ENCODE assay signal across 8 cellular contexts in the genomic region with DNA sequence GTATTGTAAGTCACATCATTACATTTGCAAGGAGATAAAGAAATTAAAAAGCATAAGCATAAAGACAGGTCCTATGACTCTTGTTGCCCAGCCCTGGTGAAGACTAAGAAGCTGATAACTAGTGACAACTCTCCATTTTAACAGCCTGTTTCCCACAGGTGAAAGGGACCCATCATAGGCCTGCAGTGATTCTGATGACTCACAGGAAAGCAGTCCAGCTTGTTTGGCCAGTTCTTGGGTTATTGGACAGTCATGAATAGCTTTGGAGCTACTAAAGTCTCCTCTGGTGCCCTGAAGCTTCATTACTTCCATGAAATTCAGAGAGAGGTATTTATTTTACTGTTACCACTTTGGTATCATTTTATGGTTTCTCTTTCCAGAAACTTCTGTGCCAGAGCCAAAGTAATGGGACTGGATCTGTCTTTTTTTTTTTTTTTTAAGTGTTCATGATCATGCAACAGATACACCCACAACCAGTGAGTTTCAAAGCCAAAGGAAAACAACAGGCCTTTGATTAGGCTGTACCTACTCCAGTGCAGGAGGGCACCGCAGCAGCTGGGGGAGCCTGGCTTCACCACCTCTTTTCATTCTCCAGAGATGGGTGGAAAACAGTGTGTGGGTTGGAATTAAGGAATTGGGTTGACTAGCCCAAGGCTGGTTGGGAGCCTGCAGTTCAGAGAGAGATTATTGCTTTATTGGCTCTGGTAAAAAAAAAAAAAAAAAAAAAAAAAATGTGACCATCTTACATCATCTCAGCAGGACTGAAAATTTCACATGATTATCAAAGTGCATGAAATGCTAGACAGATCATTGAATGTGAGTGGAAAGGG. TPM values are rescaled to one million over a fixed set of nuclear protein-coding genes. Genes with fewer than 3 reads are reported as not detected.
DNase-seq lines count a peak whose midpoint lies in the region; ATAC-seq and TF ChIP-seq lines count a peak whose summit lies in the region.

No MANE protein-coding gene starts in this region.

- H2BK5ac ChIP-seq in IMR-90 (ENCODE audit: low read depth, low read length, poor library complexity, severe bottlenecking): no peak overlapping the region

- CTCF ChIA-PET in IMR-90 (lab: Yijun Ruan, JAX): interaction anchor here (0.5 to 1.0 kb wide), 3 partner anchors 18 to 1132 kb away, joined by 3 to 4 read pairs (median 3); no protein-coding TSS in a partner anchor
- CTCF ChIA-PET in A673 (lab: Charles Lee): interaction anchor here (0.6 kb wide), 1 partner anchor 237 kb away, joined by 5 read pairs; no protein-coding TSS in a partner anchor

- no peaks in the 10 kb centered on the region for H3K36me3 ChIP-seq in IMR-90 (ENCODE audit: control insufficient read depth, insufficient read depth, low read length)
- no peaks in the 10 kb centered on the region for H3K36me3 ChIP-seq in breast epithelium
- no peaks in the 10 kb centered on the region for H3K36me3 ChIP-seq in parathyroid adenoma (ENCODE audit: control insufficient read depth, insufficient read depth, low read length)
- no peaks in the 10 kb centered on the region for H3K36me3 ChIP-seq in A673 (ENCODE audit: insufficient read depth, low read length, poor library complexity, severe bottlenecking)

- no peak overlapping the region for H2AFZ ChIP-seq in IMR-90 (replicated peaks; ENCODE audit: low read length, poor library complexity)
- H2AFZ ChIP-seq in parathyroid adenoma: peak overlapping the region; percentile 23

- no peak overlapping the region for H3K4ac ChIP-seq in IMR-90 (ENCODE audit: low read depth, low read length)

- TF ChIP-seq CTCF in IMR-90 (conservative IDR thresholded peaks at IDR 0.05; ENCODE audit: low read depth, low read length) (no peak), breast epithelium (IDR thresholded peaks at IDR 0.05) (no peak), parathyroid adenoma (IDR thresholded peaks at IDR 0.05) (no peak), A673 (conservative IDR thresholded peaks at IDR 0.05; ENCODE audit: low read depth, low read length) (no peak)

- no peaks in the 10 kb centered on the region for H3K9me1 ChIP-seq in IMR-90 (ENCODE audit: insufficient read depth, low read length)

- H2AK9ac ChIP-seq in IMR-90 (replicated peaks; ENCODE audit: low read depth, low read length, poor library complexity): no peak overlapping the region

- H3K4me3 ChIP-seq in IMR-90 (ENCODE audit: insufficient read depth, low read depth, low read length) (no peak overlapping the region), breast epithelium (peak overlapping the region in 1 of 3 donors; percentile 9), parathyroid adenoma (ENCODE audit: low read depth, low read length) (no peak overlapping the region), A673 (ENCODE audit: low read depth, low read length, poor library complexity, severe bottlenecking) (no peak overlapping the region)

- no peak overlapping the region for H3K4me2 ChIP-seq in IMR-90 (ENCODE audit: low read depth, low read length)
- peak overlapping the region; percentile 39 for H3K4me2 ChIP-seq in parathyroid adenoma (ENCODE audit: low read length)

- no peak overlapping the region for H4K5ac ChIP-seq in IMR-90 (ENCODE audit: low read depth, low read length)

- no peak overlapping the region for H2BK120ac ChIP-seq in IMR-90 (ENCODE audit: low read depth, low read length)

- no peak overlapping the region for H3K18ac ChIP-seq in IMR-90 (ENCODE audit: low read depth, low read length)

- BruUV-seq in IMR-90 (replicated peaks; lab: Mats Ljungman, UMichigan) (no TSS peak), A673 (replicated peaks; lab: Mats Ljungman, UMichigan) (no TSS peak)

- no peak overlapping the region for H3K14ac ChIP-seq in IMR-90 (replicated peaks; ENCODE audit: low read depth, low read length)

- H3K9ac ChIP-seq in IMR-90 (ENCODE audit: low read depth, low read length) (no peak overlapping the region), parathyroid adenoma (no peak overlapping the region)

- H4K20me1 ChIP-seq in IMR-90 (ENCODE audit: insufficient read depth, low read length): no peaks in the 10 kb centered on the region

- no CpG with 5 or more reads among the region's 1 CpG for WGBS in IMR-90 (ENCODE audit: extremely low coverage in 2 of 2, insufficient read length in 1 of 2), 2 experiments

- intact Hi-C loops in IMR-90 (cut with micrococcal nuclease): no loop called here
- intact Hi-C loops in breast epithelium (cut with DNase I; ENCODE audit: low total_unique reads): no loop called here
- intact Hi-C loops in A673 (cut with micrococcal nuclease; ENCODE audit: unreplicated experiment): no loop called here

- peaks cover 2% of the 10 kb centered on the region for H3K27me3 ChIP-seq in IMR-90 (ENCODE audit: control insufficient read depth, insufficient read depth, low read length)
- no peaks in the 10 kb centered on the region for H3K27me3 ChIP-seq in breast epithelium
- no peaks in the 10 kb centered on the region for H3K27me3 ChIP-seq in parathyroid adenoma (ENCODE audit: control insufficient read depth, insufficient read depth, low read length)
- no peaks in the 10 kb centered on the region for H3K27me3 ChIP-seq in A673 (replicated peaks; ENCODE audit: insufficient read depth, low read depth, low read length, poor library complexity)

- no peak for TF ChIP-seq RAD21 in IMR-90 (IDR thresholded peaks at IDR 0.05; ENCODE audit: low read length)

- POLR2A ChIA-PET in IMR-90 (lab: Charles Lee; ENCODE audit: unreplicated experiment) (no interaction called here), A673 (lab: Charles Lee; ENCODE audit: low non-redundant PET) (no interaction called here)

- no peak for TF ChIP-seq POLR2A in IMR-90 (IDR thresholded peaks at IDR 0.05; ENCODE audit: low read depth, low read length)
- no peak for TF ChIP-seq POLR2A in breast epithelium (IDR thresholded peaks at IDR 0.05)
- TF ChIP-seq POLR2A in GM18505 (IDR thresholded peaks at IDR 0.05; ENCODE audit: borderline replicate concordance, extremely low read depth, insufficient read depth, insufficient read length): no peak

- no peak overlapping the region for H4K91ac ChIP-seq in IMR-90 (ENCODE audit: insufficient read depth, low read depth, low read length)

- no peaks in the 10 kb centered on the region for H3K79me1 ChIP-seq in IMR-90 (ENCODE audit: low read depth in 1 of 2, low read length in 2 of 2)

- H3K4me1 ChIP-seq in IMR-90 (ENCODE audit: control insufficient read depth, insufficient read depth, low read length) (no peaks in the 10 kb centered on the region), breast epithelium (no peaks in the 10 kb centered on the region), parathyroid adenoma (peaks cover 9% of the 10 kb centered on the region), A673 (ENCODE audit: insufficient read depth, low read length, poor library complexity, severe bottlenecking) (no peaks in the 10 kb centered on the region)

- ATAC-seq in GM18517 (IDR thresholded peaks at IDR 0.05; ENCODE audit: unreplicated experiment): peak; percentile 21
- ATAC-seq in IMR-90 (ENCODE audit: low read depth): peak; percentile 24; the same call in 1 of the 2 replicates
- no peak for ATAC-seq in GM18505 (IDR thresholded peaks at IDR 0.05; ENCODE audit: unreplicated experiment)

- H3K27ac ChIP-seq in IMR-90 (ENCODE audit: insufficient read depth, low read length) (no peak overlapping the region), breast epithelium (peak overlapping the region; percentile 70 to 76), parathyroid adenoma (no peak overlapping the region), A673 (ENCODE audit: low read depth, low read length, poor library complexity, severe bottlenecking) (no peak overlapping the region)

- no peak overlapping the region for H2BK15ac ChIP-seq in IMR-90 (ENCODE audit: low read depth, low read length)

- no peak overlapping the region for H3K23ac ChIP-seq in IMR-90 (ENCODE audit: low read depth, low read length)

- H2AK5ac ChIP-seq in IMR-90 (ENCODE audit: low read depth, low read length): no peak overlapping the region

- H4K8ac ChIP-seq in IMR-90 (ENCODE audit: low read depth in 2 of 2, low read length in 2 of 2): no peak overlapping the region

- peak; percentile 8 for DNase-seq in IMR-90
- peak; percentile 60 to 89 for DNase-seq in breast epithelium (ENCODE audit: low spot score in 2 of 2)
- no peak for DNase-seq in SHP77 (lab: John Stamatoyannopoulos, UW)
- DNase-seq in A673 (ENCODE audit: low spot score): no peak
- no peak for DNase-seq in NOMO-1 (lab: John Stamatoyannopoulos, UW; ENCODE audit: unreplicated experiment in 2 of 2)

- no peak overlapping the region for H2BK20ac ChIP-seq in IMR-90 (ENCODE audit: low read depth, low read length)

- in situ Hi-C loops in IMR-90 (cut with MboI; ENCODE audit: low sequenced_read_pairs): no loop called here

- H3K9me3 ChIP-seq in IMR-90 (ENCODE audit: control insufficient read depth, insufficient read depth, low read length): no peaks in the 10 kb centered on the region
- no peaks in the 10 kb centered on the region for H3K9me3 ChIP-seq in breast epithelium
- H3K9me3 ChIP-seq in parathyroid adenoma (ENCODE audit: control insufficient read depth, low read length): no peaks in the 10 kb centered on the region
- H3K9me3 ChIP-seq in A673 (ENCODE audit: low read depth, low read length, poor library complexity, severe bottlenecking): no peaks in the 10 kb centered on the region

- no peak overlapping the region for H3K56ac ChIP-seq in IMR-90 (ENCODE audit: extremely low read depth, insufficient read depth, low read length)

- H3K79me2 ChIP-seq in parathyroid adenoma: no peaks in the 10 kb centered on the region

- dilution Hi-C loops in IMR-90 (cut with HindIII; ENCODE audit: low sequenced_read_pairs, unreplicated experiment): no loop called here

TF ChIP-seq in IMR-90, 13 proteins besides CTCF, POLR2A, EP300 and RAD21:
- TF ChIP-seq BHLHE40 (IDR thresholded peaks at IDR 0.05; ENCODE audit: low read depth, low read length): no peak
- TF ChIP-seq MXI1 (IDR thresholded peaks at IDR 0.05; ENCODE audit: borderline replicate concordance, low read depth, low read length): no peak
- no peak for TF ChIP-seq RCOR1 (IDR thresholded peaks at IDR 0.05; ENCODE audit: insufficient replicate concordance, low read length)
- TF ChIP-seq, protein P1, sequence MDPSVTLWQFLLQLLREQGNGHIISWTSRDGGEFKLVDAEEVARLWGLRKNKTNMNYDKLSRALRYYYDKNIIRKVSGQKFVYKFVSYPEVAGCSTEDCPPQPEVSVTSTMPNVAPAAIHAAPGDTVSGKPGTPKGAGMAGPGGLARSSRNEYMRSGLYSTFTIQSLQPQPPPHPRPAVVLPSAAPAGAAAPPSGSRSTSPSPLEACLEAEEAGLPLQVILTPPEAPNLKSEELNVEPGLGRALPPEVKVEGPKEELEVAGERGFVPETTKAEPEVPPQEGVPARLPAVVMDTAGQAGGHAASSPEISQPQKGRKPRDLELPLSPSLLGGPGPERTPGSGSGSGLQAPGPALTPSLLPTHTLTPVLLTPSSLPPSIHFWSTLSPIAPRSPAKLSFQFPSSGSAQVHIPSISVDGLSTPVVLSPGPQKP (IDR thresholded peaks at IDR 0.05; ENCODE audit: borderline replicate concordance, low read depth, low read length): no peak

RNA-seq across cellular contexts. Expression of gene DYRK2, which starts 55.3 kb away (rescaled TPM):
- total RNA-seq in IMR-90 (2012; rRNA removed) (20.3 and 23.1 TPM in 2 replicates), breast epithelium (10 to 100 TPM; 12.4 to 19.2 (median 17.7) TPM), A673 (2021) (28.6 and 35.2 TPM in 2 replicates)
- polyA plus RNA-seq in IMR-90 (2012; rRNA removed): 16.3 and 17.1 TPM in 2 replicates
- polyA plus RNA-seq in IMR-90 (2012; cell fraction: cytosol; rRNA removed): 7.6 and 11.1 TPM in 2 replicates
- 18.4 and 19.6 TPM in 2 replicates for polyA plus RNA-seq in IMR-90 (2012; cell fraction: nucleus; rRNA removed; ENCODE audit: low replicate concordance)

Comparison
In these comparisons a context has a peak if more than half of its experiments do, and no peak if none do; other contexts are left out.
1. DNase-seq: peak in IMR-90 (single experiment) and breast epithelium (2 of 2); none in SHP77 (0 of 2), A673 (single experiment) and NOMO-1 (0 of 2).
2. H3K27ac ChIP-seq: peak in breast epithelium (2 of 2); none in IMR-90 (single experiment), parathyroid adenoma (single experiment) and A673 (single experiment).